ENCODE assay signal across 8 cellular contexts in the genomic region with DNA sequence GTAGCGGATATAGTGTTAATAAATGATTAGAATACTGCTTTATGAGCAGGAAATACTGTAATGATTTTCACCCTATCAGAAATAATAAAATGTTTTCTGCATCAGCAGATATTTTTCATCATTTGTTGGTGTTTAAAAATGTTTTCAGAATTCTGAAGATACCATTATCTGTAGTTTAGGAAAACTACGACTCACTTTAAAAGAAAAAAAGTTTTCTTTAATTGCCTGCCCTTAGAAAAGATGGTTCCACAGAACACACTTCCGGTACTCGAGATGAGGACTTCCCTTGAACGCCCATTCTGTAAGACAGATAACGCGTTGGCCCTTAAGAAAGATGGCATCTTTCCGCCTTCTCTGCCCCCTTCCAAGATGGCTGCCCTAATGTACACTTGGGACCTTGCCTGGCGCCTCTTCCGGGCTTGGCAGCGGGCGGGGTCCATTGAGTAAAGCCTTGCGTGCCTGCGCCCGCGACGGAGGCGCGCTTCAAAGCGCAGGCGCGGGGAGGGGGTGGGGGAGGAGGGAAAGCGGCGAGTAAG. TPM values are rescaled to one million over a fixed set of nuclear protein-coding genes. Genes with fewer than 3 reads are reported as not detected.
DNase-seq lines count a peak whose midpoint lies in the region; ATAC-seq and TF ChIP-seq lines count a peak whose summit lies in the region.

A gene with protein sequence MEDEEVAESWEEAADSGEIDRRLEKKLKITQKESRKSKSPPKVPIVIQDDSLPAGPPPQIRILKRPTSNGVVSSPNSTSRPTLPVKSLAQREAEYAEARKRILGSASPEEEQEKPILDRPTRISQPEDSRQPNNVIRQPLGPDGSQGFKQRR (plus strand): TSS at position 521 of the 536 bp plus-strand sequence. CDS start 16 bp downstream, outside the sequence.

- peak within 1 kb of the TSS; percentile 70 for H3K4me3 ChIP-seq in colonic mucosa

- no peaks in the 10 kb centered on the region for H3K27me3 Mint-ChIP-seq in activated CD4-positive, alpha-beta T cell treated with anti-CD3 and anti-CD28 coated beads, Interleukin-2, amount 10 ng/mL, durations not matched to agents 7 days and 5 days

- H3K9me3 ChIP-seq in colonic mucosa, result no peaks in the 10 kb centered on the region

- TF ChIP-seq CTCF in colonic mucosa (IDR thresholded peaks at IDR 0.05), result no peak

- H3K27me3 ChIP-seq in colonic mucosa, result no peaks in the 10 kb centered on the region

- H3K4me1 Mint-ChIP-seq in activated CD4-positive, alpha-beta T cell treated with anti-CD3 and anti-CD28 coated beads, Interleukin-2, amount 10 ng/mL, durations not matched to agents 7 days and 5 days, result peaks cover 44% of the 10 kb centered on the region

- H3K27ac Mint-ChIP-seq in activated CD4-positive, alpha-beta T cell treated with anti-CD3 and anti-CD28 coated beads, Interleukin-2, amount 10 ng/mL, durations not matched to agents 7 days and 5 days, result peak within 1 kb of the TSS; percentile 100

- peak within 1 kb of the TSS; percentile 93 for H3K9ac ChIP-seq in colonic mucosa (ENCODE audit: low read depth in 2 of 2, low read length in 2 of 2)

- no peaks in the 10 kb centered on the region for H3K9me3 Mint-ChIP-seq in activated CD4-positive, alpha-beta T cell treated with anti-CD3 and anti-CD28 coated beads, Interleukin-2, amount 10 ng/mL, durations not matched to agents 7 days and 5 days

- CTCF ChIA-PET in activated CD4-positive, alpha-beta T cell treated with anti-CD3 and anti-CD28 coated beads, Interleukin-2, amount 10 ng/mL, durations not matched to agents 7 days and 5 days (lab: Charles Lee), result interaction anchor here (0.6 to 1.2 kb wide), 2 partner anchors 74 to 146 kb away, joined by 3 read pairs; a partner anchor contains a TSS

- peak within 1 kb of the TSS; percentile 97 for H3K4me3 Mint-ChIP-seq in activated CD4-positive, alpha-beta T cell treated with anti-CD3 and anti-CD28 coated beads, Interleukin-2, amount 10 ng/mL, durations not matched to agents 7 days and 5 days

- H3K36me3 Mint-ChIP-seq in activated CD4-positive, alpha-beta T cell treated with anti-CD3 and anti-CD28 coated beads, Interleukin-2, amount 10 ng/mL, durations not matched to agents 7 days and 5 days (ENCODE audit: low read depth), result peaks cover 13% of the 10 kb centered on the region

- POLR2A ChIA-PET in activated CD4-positive, alpha-beta T cell treated with anti-CD3 and anti-CD28 coated beads, Interleukin-2, amount 10 ng/mL, durations not matched to agents 7 days and 5 days (lab: Charles Lee), result no interaction called here

- peak; percentile 99 for DNase-seq in Ammon's horn (ENCODE audit: low spot score)
- DNase-seq in NCI-H69 (lab: John Stamatoyannopoulos, UW), result peak; percentile 98
- peak; percentile 98 for DNase-seq in activated CD4-positive, alpha-beta T cell treated with anti-CD3 and anti-CD28 coated beads, Interleukin-2, amount 10 ng/mL, durations not matched to agents 7 days and 5 days
- DNase-seq in colonic mucosa, result peak; percentile 98
- peak; percentile 99 for DNase-seq in kidney tubule cell (ENCODE audit: low spot score)
- DNase-seq in stimulated activated CD4-positive, alpha-beta T cell treated with anti-CD3 and anti-CD28 coated beads, Interleukin-1b, Interleukin-23, amount 100 ng/mL, for 24 hours (ENCODE audit: low read depth in 4 of 4, low spot score in 1 of 4), result peak; percentile 69 to 93 (median 77)

- ATAC-seq in GM19372 (IDR thresholded peaks at IDR 0.05; ENCODE audit: low read depth, unreplicated experiment), result peak; percentile 78
- peak; percentile 81 for ATAC-seq in HG03521 (IDR thresholded peaks at IDR 0.05; ENCODE audit: unreplicated experiment)

- intact Hi-C loops in colonic mucosa (cut with DNase I), result loop anchor here (10.0 kb wide), 1 partner anchor 162 kb away; no protein-coding TSS in a partner anchor

- H3K4me1 ChIP-seq in colonic mucosa, result peaks cover 8% of the 10 kb centered on the region

- H3K36me3 ChIP-seq in colonic mucosa, result no peaks in the 10 kb centered on the region

- H3K27ac ChIP-seq in colonic mucosa, result peak within 1 kb of the TSS; percentile 91

RNA-seq across cellular contexts. Expression of the gene that starts here (rescaled TPM):
- 100 to 1,000 TPM; 156 to 177 TPM for total RNA-seq in activated CD4-positive, alpha-beta T cell treated with anti-CD3 and anti-CD28 coated beads, Interleukin-2, amount 10 ng/mL, durations not matched to agents 7 days and 5 days
- total RNA-seq in colonic mucosa, result 100 to 1,000 TPM; 119 to 140 TPM

Comparison
In these comparisons a context has a peak if more than half of its experiments do, and no peak if none do; other contexts are left out.
1. Peak in every context shown above with its lines: DNase-seq, ATAC-seq, H3K4me3 ChIP-seq and H3K27ac ChIP-seq.